Comparison of ENCODE assay signal across 8 cellular contexts in the genomic region with DNA sequence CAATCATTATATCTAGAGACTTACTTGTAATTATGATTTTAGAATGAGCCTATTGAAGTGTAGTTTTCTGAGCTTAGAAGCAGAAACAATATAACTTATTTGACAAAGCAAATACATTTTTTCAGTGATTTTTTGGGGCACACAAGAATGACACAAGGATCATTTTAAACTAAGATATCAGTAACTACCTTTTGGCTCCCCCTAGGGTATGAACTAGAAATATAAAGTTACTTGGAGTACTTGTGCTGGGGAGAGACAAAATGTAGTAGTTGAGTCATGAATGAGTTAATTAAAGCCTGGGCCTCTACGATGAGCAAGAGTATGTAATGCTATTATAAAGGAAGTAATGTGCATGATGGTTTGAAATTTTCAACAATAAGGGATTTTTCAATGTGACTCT.
DNase-seq lines count a peak whose midpoint lies in the region; ATAC-seq and TF ChIP-seq lines count a peak whose summit lies in the region.

No MANE protein-coding gene starts in this region.

- ATAC-seq in GM19351 (IDR thresholded peaks at IDR 0.05; ENCODE audit: unreplicated experiment) (peak; percentile 64), GM18907 (IDR thresholded peaks at IDR 0.05; ENCODE audit: unreplicated experiment) (no peak)

- peak; percentile 47 for TF ChIP-seq CTCF in nephron progenitor cell (IDR thresholded peaks at IDR 0.05)

- in situ Hi-C loops in KBM-7 (cut with MboI; ENCODE audit: low pct_unique_long_range_greater_than_20kb, low sequenced_read_pairs), result no loop called here

- H3K9me3 Mint-ChIP-seq in nephron progenitor cell, result no peaks in the 10 kb centered on the region

- H3K4me3 Mint-ChIP-seq in nephron progenitor cell, result no peak overlapping the region

- H3K4me1 Mint-ChIP-seq in nephron progenitor cell, result no peaks in the 10 kb centered on the region

- DNase-seq in KBM-7 (peak; percentile 26), astrocyte of the hippocampus (ENCODE audit: low read depth, low spot score) (peak; percentile 53), nephron progenitor cell (no peak), NCI-H146 treated with DMSO at 0.1 percent for 48 hours (lab: John Stamatoyannopoulos, UW; ENCODE audit: unreplicated experiment) (no peak), NCI-H526 treated with DMSO at 0.1 percent for 48 hours (lab: John Stamatoyannopoulos, UW) (no peak)
- DNase-seq in stimulated activated CD4-positive, alpha-beta T cell treated with anti-CD3 and anti-CD28 coated beads, Interleukin-12 subunit alpha, Interleukin-12 subunit beta, amount 100 ng/mL, for 4 hours, result no peak

- H3K27ac Mint-ChIP-seq in nephron progenitor cell, result no peak overlapping the region

- no peaks in the 10 kb centered on the region for H3K27me3 Mint-ChIP-seq in nephron progenitor cell (ENCODE audit: low read depth, poor library complexity)

- H3K36me3 Mint-ChIP-seq in nephron progenitor cell (ENCODE audit: low read depth), result no peaks in the 10 kb centered on the region

Comparison
In these comparisons a context has a peak if more than half of its experiments do, and no peak if none do; other contexts are left out.
1. DNase-seq: peak in KBM-7 (single experiment) and astrocyte of the hippocampus (single experiment); none in nephron progenitor cell (single experiment), stimulated activated CD4-positive, alpha-beta T cell treated with anti-CD3 and anti-CD28 coated beads, Interleukin-12 subunit alpha, Interleukin-12 subunit beta, amount 100 ng/mL, for 4 hours (single experiment), NCI-H146 treated with DMSO at 0.1 percent for 48 hours (single experiment) and NCI-H526 treated with DMSO at 0.1 percent for 48 hours (single experiment).